Comparison of ENCODE assay signal across 18 cellular contexts in genomic region chr16:12210925-12211869, GRCh38.
"Had no signal": no experiment of that assay in that cellular context is flagged by ENCODE, and none has a peak within 500 bp of the region (broad histone marks: within the 10 kb centered on the region; RNA-seq: fewer than 3 reads in every experiment).

No MANE protein-coding gene starts in this region.

- H3K36me3 Mint-ChIP-seq: natural killer cell had no signal

- H3K4me3 ChIP-seq: colonic mucosa, esophagus squamous epithelium, gastrocnemius medialis, lower lobe of right lung, spleen, thyroid gland had no signal

- H3K4me1 Mint-ChIP-seq: activated naive CD4-positive, alpha-beta T cell treated with anti-CD3 and anti-CD28 coated beads, Interleukin-2, amount 10 ng/mL, durations not matched to agents 7 days and 5 days had no signal

- H3K27me3 Mint-ChIP-seq: activated naive CD4-positive, alpha-beta T cell treated with anti-CD3 and anti-CD28 coated beads, Interleukin-2, amount 10 ng/mL, durations not matched to agents 7 days and 5 days; stimulated activated naive CD8-positive, alpha-beta T cell treated with anti-CD3 and anti-CD28 coated beads, Interleukin-15, Interleukin-2, amounts not matched to agents 100 ng/mL and 50 ng/mL, for 24 hours had no signal

- FAIRE-seq: bronchial epithelial cell had no signal

- H3K36me3 ChIP-seq: colonic mucosa, gastrocnemius medialis, lower lobe of right lung, thyroid gland had no signal

- H3K9me3 ChIP-seq: colonic mucosa, esophagus squamous epithelium, gastrocnemius medialis, lower lobe of right lung, thyroid gland had no signal

- H3K27me3 ChIP-seq: colonic mucosa, esophagus squamous epithelium, gastrocnemius medialis, spleen, thyroid gland had no signal

- DNase-seq: activated CD4-positive, alpha-beta T cell treated with anti-CD3 and anti-CD28 coated beads, Interleukin-2, amount 50 U/mL, for 48 hours; activated effector memory CD4-positive, alpha-beta T cell treated with anti-CD3 and anti-CD28 coated beads, Interleukin-2, amount 50 U/mL, for 16 hours; activated naive CD4-positive, alpha-beta T cell treated with anti-CD3 and anti-CD28 coated beads, Interleukin-2, amount 10 ng/mL, durations not matched to agents 7 days and 5 days; amygdala; colonic mucosa; endodermal cell; esophagus squamous epithelium; gastrocnemius medialis; hypothalamus; lower lobe of right lung; natural killer cell; spleen; stimulated activated CD4-positive, alpha-beta T cell treated with anti-CD3 and anti-CD28 coated beads, Interleukin-4, amount 100 ng/mL, for 24 hours; substantia nigra; T-helper 1 cell; thyroid gland had no signal

- ATAC-seq: gastrocnemius medialis, lower lobe of right lung, natural killer cell had no signal

- H3K4me1 ChIP-seq: colonic mucosa, gastrocnemius medialis, lower lobe of right lung, spleen, thyroid gland had no signal

- H3K27ac Mint-ChIP-seq: activated naive CD4-positive, alpha-beta T cell treated with anti-CD3 and anti-CD28 coated beads, Interleukin-2, amount 10 ng/mL, durations not matched to agents 7 days and 5 days; endodermal cell; natural killer cell; stimulated activated naive CD8-positive, alpha-beta T cell treated with anti-CD3 and anti-CD28 coated beads, Interleukin-15, Interleukin-2, amounts not matched to agents 100 ng/mL and 50 ng/mL, for 24 hours had no signal

- H3K27ac ChIP-seq: colonic mucosa, esophagus squamous epithelium, gastrocnemius medialis, lower lobe of right lung, spleen, thyroid gland had no signal

- H3K4me3 Mint-ChIP-seq: activated naive CD4-positive, alpha-beta T cell treated with anti-CD3 and anti-CD28 coated beads, Interleukin-2, amount 10 ng/mL, durations not matched to agents 7 days and 5 days; endodermal cell; natural killer cell; stimulated activated naive CD8-positive, alpha-beta T cell treated with anti-CD3 and anti-CD28 coated beads, Interleukin-15, Interleukin-2, amounts not matched to agents 100 ng/mL and 50 ng/mL, for 24 hours had no signal

- H3K9me3 Mint-ChIP-seq: activated naive CD4-positive, alpha-beta T cell treated with anti-CD3 and anti-CD28 coated beads, Interleukin-2, amount 10 ng/mL, durations not matched to agents 7 days and 5 days; endodermal cell; natural killer cell; stimulated activated naive CD8-positive, alpha-beta T cell treated with anti-CD3 and anti-CD28 coated beads, Interleukin-15, Interleukin-2, amounts not matched to agents 100 ng/mL and 50 ng/mL, for 24 hours had no signal
